Comparison of ENCODE assay signal across 18 cellular contexts in genomic region chr16:27775254-27775653, GRCh38.
DNase-seq lines count a peak whose midpoint lies in the region; ATAC-seq and TF ChIP-seq lines count a peak whose summit lies in the region.
"Had no signal": no experiment of that assay in that cellular context is flagged by ENCODE, and none has a peak within 500 bp of the region (broad histone marks: within the 10 kb centered on the region; RNA-seq: fewer than 3 reads in every experiment).

No MANE protein-coding gene starts in this region.

- no peak overlapping the region for H3K27ac ChIP-seq in heart right ventricle
- peak overlapping the region; percentile 25 for H3K27ac ChIP-seq in layer of hippocampus (ENCODE audit: low read depth, low read length)
- H3K27ac ChIP-seq in spleen, result no peak overlapping the region
- H3K27ac ChIP-seq: 22Rv1, A549 had no signal

- H3K27me3 Mint-ChIP-seq in T-helper 17 cell, result no peaks in the 10 kb centered on the region

- TF ChIP-seq CTCF in heart right ventricle (IDR thresholded peaks at IDR 0.05) (no peak), spleen (IDR thresholded peaks at IDR 0.05 in 8 of 11, conservative IDR thresholded peaks at IDR 0.05 in 3 of 11) (no peak)

- H3K9me3 ChIP-seq in heart right ventricle (no peaks in the 10 kb centered on the region), T-helper 17 cell (ENCODE audit: control insufficient read depth, low read length, poor library complexity, severe bottlenecking) (no peaks in the 10 kb centered on the region), spleen (no peaks in the 10 kb centered on the region)
- H3K9me3 ChIP-seq: A549, HAP-1 had no signal

- no peaks in the 10 kb centered on the region for H3K4me1 Mint-ChIP-seq in T-helper 17 cell

- intact Hi-C loops in Right ventricle myocardium inferior (cut with DNase I), result no loop called here
- intact Hi-C loops in heart right ventricle (cut with DNase I), result no loop called here
- intact Hi-C loops in spleen (cut with DNase I; ENCODE audit: low total_unique reads), result no loop called here

- H3K4me3 Mint-ChIP-seq in T-helper 17 cell, result peak overlapping the region; percentile 52
- H3K4me3 Mint-ChIP-seq: CD8-positive, alpha-beta T cell had no signal

- H3K27me3 ChIP-seq in heart right ventricle, result no peaks in the 10 kb centered on the region
- no peaks in the 10 kb centered on the region for H3K27me3 ChIP-seq in layer of hippocampus (ENCODE audit: control insufficient read depth, insufficient read depth, low read length)
- H3K27me3 ChIP-seq in spleen (replicated peaks in 1 of 7), result no peaks in the 10 kb centered on the region

- no peak for TF ChIP-seq POLR2A in spleen (IDR thresholded peaks at IDR 0.05)

- peaks cover 5% of the 10 kb centered on the region for H3K36me3 Mint-ChIP-seq in T-helper 17 cell (ENCODE audit: low read depth)

- H3K36me3 ChIP-seq in heart right ventricle (peaks cover 0 to 66% (median 9%) of the 10 kb centered on the region in 9 donors), spleen (peaks cover 0 to 96% (median 26%) of the 10 kb centered on the region in 6 donors)
- H3K36me3 ChIP-seq: HAP-1 had no signal

- H3K27ac Mint-ChIP-seq in T-helper 17 cell, result peak overlapping the region; percentile 41
- H3K27ac Mint-ChIP-seq: CD8-positive, alpha-beta T cell had no signal

- peak; percentile 53 for DNase-seq in Right ventricle myocardium inferior (ENCODE audit: missing footprints)
- no peak for DNase-seq in heart right ventricle
- DNase-seq in T-helper 17 cell, result no peak
- DNase-seq in spleen, result peak; percentile 58
- DNase-seq in T-helper 1 cell, result no peak
- DNase-seq in hypothalamus (lab: John Stamatoyannopoulos, UW), result no peak
- DNase-seq: AML-193; CD8-positive, alpha-beta T cell; DMS 273 treated with DMSO at 0.1 percent for 48 hours; DMS53; DND-41; EL had no signal

- H3K4me1 ChIP-seq in heart right ventricle, result peaks cover 0 to under 1% (median 0%) of the 10 kb centered on the region in 9 donors
- no peaks in the 10 kb centered on the region for H3K4me1 ChIP-seq in spleen
- H3K4me1 ChIP-seq: A549, HAP-1 had no signal

- no peak for ATAC-seq in Right ventricle myocardium inferior
- ATAC-seq in heart right ventricle, result no peak
- ATAC-seq in T-helper 17 cell, result no peak
- ATAC-seq: A549; CD8-positive, alpha-beta T cell; GM12878; HepG2 had no signal

- 96 to 97% methylated on average over 8 of the region's 8 CpGs for whole genome bisulfite sequencing in heart right ventricle, 2 donors
- WGBS in spleen, 5 donors, result 90 to 98% (median 95%) methylated on average over 8 of the region's 8 CpGs

- H3K4me3 ChIP-seq in heart right ventricle (no peak overlapping the region), spleen (no peak overlapping the region)
- H3K4me3 ChIP-seq: A549, GM12878, HAP-1 had no signal

Comparison
In these comparisons a context has a peak if more than half of its experiments do, and no peak if none do; other contexts are left out.
1. DNase-seq: peak in Right ventricle myocardium inferior (single experiment) and spleen (single experiment); none in heart right ventricle (0 of 2), T-helper 17 cell (0 of 3), T-helper 1 cell (0 of 5) and hypothalamus (0 of 51).